Comparison of ENCODE assay signal across 11 cellular contexts in the genomic region with DNA sequence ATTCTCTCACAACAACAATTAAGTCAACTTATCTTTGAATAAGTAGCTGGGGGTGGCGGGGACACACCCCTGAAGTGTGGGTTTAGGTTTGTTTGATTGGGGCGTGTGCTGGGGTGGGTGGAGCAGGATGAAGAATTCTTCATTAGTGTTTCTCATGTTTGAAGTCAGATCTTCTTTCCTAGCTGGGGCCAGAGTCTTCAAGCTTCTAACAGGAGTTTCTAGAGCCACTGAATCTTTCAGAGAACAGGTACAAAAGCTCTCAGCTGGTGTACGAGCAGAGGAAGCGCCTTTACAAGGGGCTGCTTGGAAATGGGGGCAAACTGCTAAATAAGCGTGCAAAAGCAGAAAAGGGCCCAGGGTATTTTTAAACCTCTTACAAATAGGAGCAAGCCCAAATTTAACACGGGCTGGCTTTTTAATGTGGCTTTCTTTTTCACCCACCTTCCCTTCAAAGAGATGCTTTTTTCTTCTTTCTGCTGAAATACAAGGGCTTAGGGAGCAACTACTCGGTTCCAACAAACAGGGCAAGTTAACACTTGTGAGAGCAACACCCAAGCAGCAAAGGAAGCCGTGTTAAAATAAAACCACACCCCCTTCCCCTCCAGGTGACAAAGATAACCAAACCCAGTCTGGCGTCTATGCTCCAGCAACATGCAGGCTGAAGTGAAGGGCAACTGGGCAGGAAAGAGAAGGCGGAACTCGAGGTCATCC.
DNase-seq lines count a peak whose midpoint lies in the region; ATAC-seq and TF ChIP-seq lines count a peak whose summit lies in the region.
"Had no signal": no experiment of that assay in that cellular context is flagged by ENCODE, and none has a peak within 500 bp of the region (broad histone marks: within the 10 kb centered on the region; RNA-seq: fewer than 3 reads in every experiment).

No MANE protein-coding gene starts in this region.

- H3K27me3 ChIP-seq in CD4-positive, CD25-positive, alpha-beta regulatory T cell (ENCODE audit: control insufficient read depth, insufficient read depth, low read length): no peaks in the 10 kb centered on the region
- peaks cover 13% of the 10 kb centered on the region for H3K27me3 ChIP-seq in WERI-Rb-1 (ENCODE audit: insufficient read depth, low read depth, severe bottlenecking)

- no peaks in the 10 kb centered on the region for H3K36me3 Mint-ChIP-seq in CD4-positive, CD25-positive, alpha-beta regulatory T cell
- H3K36me3 Mint-ChIP-seq in activated CD8-positive, alpha-beta T cell treated with anti-CD3 and anti-CD28 coated beads for 36 hours (ENCODE audit: low read depth): peaks cover 11% of the 10 kb centered on the region
- H3K36me3 Mint-ChIP-seq in immature natural killer cell: no peaks in the 10 kb centered on the region

- intact Hi-C loops in activated CD8-positive, alpha-beta T cell treated with anti-CD3 and anti-CD28 coated beads for 36 hours (cut with micrococcal nuclease): loop anchor here (2.0 kb wide), 1 partner anchor 19 kb away; no protein-coding TSS in a partner anchor

- peak; percentile 30 to 93 (median 73) for DNase-seq in CD4-positive, CD25-positive, alpha-beta regulatory T cell
- peak; percentile 75 for DNase-seq in activated CD8-positive, alpha-beta T cell treated with anti-CD3 and anti-CD28 coated beads for 36 hours
- peak; percentile 76 to 80 (median 77) for DNase-seq in immature natural killer cell
- DNase-seq in WERI-Rb-1: no peak
- DNase-seq in GM19240 (ENCODE audit: insufficient read length, low spot score): no peak
- DNase-seq in OCI-M1 (lab: John Stamatoyannopoulos, UW): no peak
- DNase-seq: AML-193, left ventricle myocardium inferior had no signal

- CTCF ChIA-PET in activated CD8-positive, alpha-beta T cell treated with anti-CD3 and anti-CD28 coated beads for 36 hours (lab: Charles Lee): interaction anchor here (0.7 to 9.7 kb wide), 17 partner anchors 12 to 197 kb away, joined by 3 to 97 read pairs (median 9); a partner anchor contains a TSS

- peak overlapping the region; percentile 81 to 92 (median 88) for H3K4me3 Mint-ChIP-seq in CD4-positive, CD25-positive, alpha-beta regulatory T cell
- peak overlapping the region; percentile 73 for H3K4me3 Mint-ChIP-seq in activated CD8-positive, alpha-beta T cell treated with anti-CD3 and anti-CD28 coated beads for 36 hours
- H3K4me3 Mint-ChIP-seq in immature natural killer cell: peak overlapping the region; percentile 82 to 95 (median 89)

- H3K27ac Mint-ChIP-seq in CD4-positive, CD25-positive, alpha-beta regulatory T cell: peak overlapping the region; percentile 94 to 98 (median 98)
- H3K27ac Mint-ChIP-seq in activated CD8-positive, alpha-beta T cell treated with anti-CD3 and anti-CD28 coated beads for 36 hours: peak overlapping the region; percentile 96
- H3K27ac Mint-ChIP-seq in immature natural killer cell: peak overlapping the region; percentile 91 to 98 (median 97)

- H3K4me3 ChIP-seq in CD4-positive, CD25-positive, alpha-beta regulatory T cell (ENCODE audit: low read depth, low read length): peak overlapping the region; percentile 78
- H3K4me3 ChIP-seq in WERI-Rb-1 (ENCODE audit: low read depth, low read length): no peak overlapping the region
- H3K4me3 ChIP-seq: left ventricle myocardium inferior had no signal

- H3K4me1 Mint-ChIP-seq in CD4-positive, CD25-positive, alpha-beta regulatory T cell: peaks cover 33 to 92% (median 68%) of the 10 kb centered on the region in 4 donors
- peaks cover 83% of the 10 kb centered on the region for H3K4me1 Mint-ChIP-seq in activated CD8-positive, alpha-beta T cell treated with anti-CD3 and anti-CD28 coated beads for 36 hours (ENCODE audit: low read depth)
- peaks cover 84 to 89% of the 10 kb centered on the region in 2 donors for H3K4me1 Mint-ChIP-seq in immature natural killer cell

- TF ChIP-seq CTCF in activated CD8-positive, alpha-beta T cell treated with anti-CD3 and anti-CD28 coated beads for 36 hours (IDR thresholded peaks at IDR 0.05): no peak
- no peak for TF ChIP-seq CTCF in WERI-Rb-1 (IDR thresholded peaks at IDR 0.05; ENCODE audit: low read depth, low read length)

- peaks cover 64% of the 10 kb centered on the region for H3K4me1 ChIP-seq in CD4-positive, CD25-positive, alpha-beta regulatory T cell (ENCODE audit: control insufficient read depth, insufficient read depth, low read length, poor library complexity, severe bottlenecking)
- H3K4me1 ChIP-seq: left ventricle myocardium inferior had no signal

- peak; percentile 58 to 63 for ATAC-seq in CD4-positive, CD25-positive, alpha-beta regulatory T cell (ENCODE audit: low read depth in 2 of 2)
- peak; percentile 49 for ATAC-seq in HG03097 (IDR thresholded peaks at IDR 0.05; ENCODE audit: low FRiP score, unreplicated experiment)
- peak; percentile 52 for ATAC-seq in activated CD8-positive, alpha-beta T cell treated with anti-CD3 and anti-CD28 coated beads for 36 hours
- ATAC-seq in HG03095 (IDR thresholded peaks at IDR 0.05; ENCODE audit: unreplicated experiment): no peak

- H3K36me3 ChIP-seq in CD4-positive, CD25-positive, alpha-beta regulatory T cell (ENCODE audit: control insufficient read depth, insufficient read depth, low read length): no peaks in the 10 kb centered on the region
- no peaks in the 10 kb centered on the region for H3K36me3 ChIP-seq in WERI-Rb-1
- H3K36me3 ChIP-seq: left ventricle myocardium inferior had no signal

- POLR2A ChIA-PET in activated CD8-positive, alpha-beta T cell treated with anti-CD3 and anti-CD28 coated beads for 36 hours (lab: Charles Lee): interaction anchor here (0.7 to 8.3 kb wide), 11 partner anchors 12 to 97 kb away, joined by 3 to 70 read pairs (median 4); a partner anchor contains a TSS

- H3K27ac ChIP-seq in CD4-positive, CD25-positive, alpha-beta regulatory T cell (ENCODE audit: insufficient read depth, low read length, poor library complexity, severe bottlenecking): peak overlapping the region; percentile 81
- no peak overlapping the region for H3K27ac ChIP-seq in WERI-Rb-1
- H3K27ac ChIP-seq: KMS-11, left ventricle myocardium inferior had no signal

- H3K9me3 Mint-ChIP-seq in CD4-positive, CD25-positive, alpha-beta regulatory T cell: peaks cover 0 to 4% (median 0%) of the 10 kb centered on the region in 7 donors
- H3K9me3 Mint-ChIP-seq in activated CD8-positive, alpha-beta T cell treated with anti-CD3 and anti-CD28 coated beads for 36 hours: peaks cover 13% of the 10 kb centered on the region
- H3K9me3 Mint-ChIP-seq in immature natural killer cell: no peaks in the 10 kb centered on the region

- no peaks in the 10 kb centered on the region for H3K27me3 Mint-ChIP-seq in CD4-positive, CD25-positive, alpha-beta regulatory T cell
- no peaks in the 10 kb centered on the region for H3K27me3 Mint-ChIP-seq in activated CD8-positive, alpha-beta T cell treated with anti-CD3 and anti-CD28 coated beads for 36 hours
- H3K27me3 Mint-ChIP-seq in immature natural killer cell (ENCODE audit: low read depth in 3 of 3): peaks cover 5 to 10% (median 9%) of the 10 kb centered on the region in 3 donors

- H3K9me3 ChIP-seq in CD4-positive, CD25-positive, alpha-beta regulatory T cell (ENCODE audit: control insufficient read depth in 2 of 2, low read length in 2 of 2): no peaks in the 10 kb centered on the region
- no peaks in the 10 kb centered on the region for H3K9me3 ChIP-seq in WERI-Rb-1 (ENCODE audit: severe bottlenecking)
- H3K9me3 ChIP-seq: left ventricle myocardium inferior had no signal

Comparison
In these comparisons a context has a peak if more than half of its experiments do, and no peak if none do; other contexts are left out.
1. DNase-seq: peak in CD4-positive, CD25-positive, alpha-beta regulatory T cell (3 of 3), activated CD8-positive, alpha-beta T cell treated with anti-CD3 and anti-CD28 coated beads for 36 hours (single experiment) and immature natural killer cell (3 of 3); none in WERI-Rb-1 (single experiment), GM19240 (single experiment) and OCI-M1 (single experiment).
2. Peak in every context shown above with its lines, with median percentiles within 50 percentile points of each other: H3K27ac Mint-ChIP-seq and H3K4me3 Mint-ChIP-seq.